Comparison of ENCODE assay signal across 2 cellular contexts in the genomic region with DNA sequence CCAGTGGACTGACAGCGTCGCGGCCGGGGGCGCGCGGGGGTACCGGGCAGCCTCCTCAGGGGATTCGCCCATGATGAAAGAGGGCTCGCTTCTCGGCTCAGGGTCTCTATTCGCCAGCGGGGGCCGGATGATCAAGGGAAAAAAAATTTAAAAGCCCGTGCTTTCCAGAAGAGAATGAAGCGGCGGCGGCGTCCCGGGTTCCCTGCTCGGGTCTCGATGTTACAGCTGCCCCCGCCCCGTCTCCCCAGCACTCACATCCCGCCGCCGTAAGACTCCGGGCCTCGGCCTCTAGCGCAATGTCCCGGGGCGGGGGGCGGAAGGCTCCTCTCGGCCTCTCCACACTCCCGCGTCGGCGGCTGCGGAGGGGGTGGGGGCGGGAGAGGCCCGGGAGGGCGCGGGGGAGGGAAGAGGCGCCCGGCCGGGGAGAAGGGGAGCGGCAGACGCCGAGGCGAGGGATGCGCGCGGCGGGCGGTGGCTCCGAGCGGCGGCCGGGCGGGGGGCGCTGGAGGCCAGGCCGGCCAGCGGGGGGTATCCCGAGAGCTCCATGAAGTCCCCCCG.
TF ChIP-seq lines count a peak whose summit lies in the region.

No MANE protein-coding gene starts in this region.

TF ChIP-seq in SK-N-SH treated with all-trans-retinoic acid at 6 μM for 48 hours, 23 proteins besides CTCF, POLR2A, EP300 and RAD21:
- no peak for TF ChIP-seq ZC3H10 (CRISPR knock-in tag; IDR thresholded peaks at IDR 0.05)
- no peak for TF ChIP-seq ZNF8 (CRISPR knock-in tag; IDR thresholded peaks at IDR 0.05)
- TF ChIP-seq ZNF70 (CRISPR knock-in tag; IDR thresholded peaks at IDR 0.05): no peak
- TF ChIP-seq SNAI2 (CRISPR knock-in tag; IDR thresholded peaks at IDR 0.05): no peak
- TF ChIP-seq, protein P1, sequence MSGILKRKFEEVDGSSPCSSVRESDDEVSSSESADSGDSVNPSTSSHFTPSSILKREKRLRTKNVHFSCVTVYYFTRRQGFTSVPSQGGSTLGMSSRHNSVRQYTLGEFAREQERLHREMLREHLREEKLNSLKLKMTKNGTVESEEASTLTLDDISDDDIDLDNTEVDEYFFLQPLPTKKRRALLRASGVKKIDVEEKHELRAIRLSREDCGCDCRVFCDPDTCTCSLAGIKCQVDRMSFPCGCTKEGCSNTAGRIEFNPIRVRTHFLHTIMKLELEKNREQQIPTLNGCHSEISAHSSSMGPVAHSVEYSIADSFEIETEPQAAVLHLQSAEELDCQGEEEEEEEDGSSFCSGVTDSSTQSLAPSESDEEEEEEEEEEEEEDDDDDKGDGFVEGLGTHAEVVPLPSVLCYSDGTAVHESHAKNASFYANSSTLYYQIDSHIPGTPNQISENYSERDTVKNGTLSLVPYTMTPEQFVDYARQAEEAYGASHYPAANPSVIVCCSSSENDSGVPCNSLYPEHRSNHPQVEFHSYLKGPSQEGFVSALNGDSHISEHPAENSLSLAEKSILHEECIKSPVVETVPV (CRISPR knock-in tag; IDR thresholded peaks at IDR 0.05): no peak
- no peak for TF ChIP-seq TOX (CRISPR knock-in tag; IDR thresholded peaks at IDR 0.05; ENCODE audit: borderline replicate concordance)
- no peak for TF ChIP-seq BACH2 (CRISPR knock-in tag; IDR thresholded peaks at IDR 0.05; ENCODE audit: borderline replicate concordance)
- TF ChIP-seq, protein P2, sequence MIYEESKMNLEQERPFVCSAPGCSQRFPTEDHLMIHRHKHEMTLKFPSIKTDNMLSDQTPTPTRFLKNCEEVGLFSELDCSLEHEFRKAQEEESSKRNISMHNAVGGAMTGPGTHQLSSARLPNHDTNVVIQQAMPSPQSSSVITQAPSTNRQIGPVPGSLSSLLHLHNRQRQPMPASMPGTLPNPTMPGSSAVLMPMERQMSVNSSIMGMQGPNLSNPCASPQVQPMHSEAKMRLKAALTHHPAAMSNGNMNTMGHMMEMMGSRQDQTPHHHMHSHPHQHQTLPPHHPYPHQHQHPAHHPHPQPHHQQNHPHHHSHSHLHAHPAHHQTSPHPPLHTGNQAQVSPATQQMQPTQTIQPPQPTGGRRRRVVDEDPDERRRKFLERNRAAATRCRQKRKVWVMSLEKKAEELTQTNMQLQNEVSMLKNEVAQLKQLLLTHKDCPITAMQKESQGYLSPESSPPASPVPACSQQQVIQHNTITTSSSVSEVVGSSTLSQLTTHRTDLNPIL (CRISPR knock-in tag; IDR thresholded peaks at IDR 0.05; ENCODE audit: low read depth): no peak
- TF ChIP-seq ISL1 (CRISPR knock-in tag; IDR thresholded peaks at IDR 0.05): no peak
- TF ChIP-seq, protein P3, sequence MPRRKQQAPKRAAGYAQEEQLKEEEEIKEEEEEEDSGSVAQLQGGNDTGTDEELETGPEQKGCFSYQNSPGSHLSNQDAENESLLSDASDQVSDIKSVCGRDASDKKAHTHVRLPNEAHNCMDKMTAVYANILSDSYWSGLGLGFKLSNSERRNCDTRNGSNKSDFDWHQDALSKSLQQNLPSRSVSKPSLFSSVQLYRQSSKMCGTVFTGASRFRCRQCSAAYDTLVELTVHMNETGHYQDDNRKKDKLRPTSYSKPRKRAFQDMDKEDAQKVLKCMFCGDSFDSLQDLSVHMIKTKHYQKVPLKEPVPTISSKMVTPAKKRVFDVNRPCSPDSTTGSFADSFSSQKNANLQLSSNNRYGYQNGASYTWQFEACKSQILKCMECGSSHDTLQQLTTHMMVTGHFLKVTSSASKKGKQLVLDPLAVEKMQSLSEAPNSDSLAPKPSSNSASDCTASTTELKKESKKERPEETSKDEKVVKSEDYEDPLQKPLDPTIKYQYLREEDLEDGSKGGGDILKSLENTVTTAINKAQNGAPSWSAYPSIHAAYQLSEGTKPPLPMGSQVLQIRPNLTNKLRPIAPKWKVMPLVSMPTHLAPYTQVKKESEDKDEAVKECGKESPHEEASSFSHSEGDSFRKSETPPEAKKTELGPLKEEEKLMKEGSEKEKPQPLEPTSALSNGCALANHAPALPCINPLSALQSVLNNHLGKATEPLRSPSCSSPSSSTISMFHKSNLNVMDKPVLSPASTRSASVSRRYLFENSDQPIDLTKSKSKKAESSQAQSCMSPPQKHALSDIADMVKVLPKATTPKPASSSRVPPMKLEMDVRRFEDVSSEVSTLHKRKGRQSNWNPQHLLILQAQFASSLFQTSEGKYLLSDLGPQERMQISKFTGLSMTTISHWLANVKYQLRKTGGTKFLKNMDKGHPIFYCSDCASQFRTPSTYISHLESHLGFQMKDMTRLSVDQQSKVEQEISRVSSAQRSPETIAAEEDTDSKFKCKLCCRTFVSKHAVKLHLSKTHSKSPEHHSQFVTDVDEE (CRISPR knock-in tag; IDR thresholded peaks at IDR 0.05): no peak
- TF ChIP-seq ESRRG (CRISPR knock-in tag; IDR thresholded peaks at IDR 0.05): no peak
- TF ChIP-seq GLIS3 (CRISPR knock-in tag; IDR thresholded peaks at IDR 0.05): no peak
- TF ChIP-seq OSR1 (CRISPR knock-in tag; IDR thresholded peaks at IDR 0.05): no peak
- TF ChIP-seq ZNF565 (CRISPR knock-in tag; conservative IDR thresholded peaks at IDR 0.05; ENCODE audit: low read depth): no peak
- TF ChIP-seq ZFP3 (CRISPR knock-in tag; IDR thresholded peaks at IDR 0.05): no peak
- TF ChIP-seq PPARA (CRISPR knock-in tag; IDR thresholded peaks at IDR 0.05; ENCODE audit: borderline replicate concordance): no peak

TF ChIP-seq in H1, 55 proteins besides CTCF, POLR2A, EP300 and RAD21:
- TF ChIP-seq GTF2F1 (IDR thresholded peaks at IDR 0.05; ENCODE audit: borderline replicate concordance, low read depth, low read length): no peak
- no peak for TF ChIP-seq SP1 (IDR thresholded peaks at IDR 0.05; ENCODE audit: low read depth, low read length)
- no peak for TF ChIP-seq SIRT6 (IDR thresholded peaks at IDR 0.05; ENCODE audit: low read length)
- no peak for TF ChIP-seq KDM1A (IDR thresholded peaks at IDR 0.05; ENCODE audit: borderline replicate concordance, low read length)
- TF ChIP-seq NRF1 (IDR thresholded peaks at IDR 0.05; ENCODE audit: low read depth, low read length): no peak
- TF ChIP-seq CBX8 (IDR thresholded peaks at IDR 0.05; ENCODE audit: borderline replicate concordance, low read depth, low read length): no peak
- no peak for TF ChIP-seq EGR1 (IDR thresholded peaks at IDR 0.05; ENCODE audit: borderline replicate concordance, low read depth, low read length)
- no peak for TF ChIP-seq TCF12 (IDR thresholded peaks at IDR 0.05; ENCODE audit: low read depth, low read length)
- no peak for TF ChIP-seq CHD1 (IDR thresholded peaks at IDR 0.05; ENCODE audit: low read depth, low read length)
- TF ChIP-seq SP4 (IDR thresholded peaks at IDR 0.05; ENCODE audit: low read length): no peak
